Comparison of ENCODE assay signal across 11 cellular contexts in the genomic region with DNA sequence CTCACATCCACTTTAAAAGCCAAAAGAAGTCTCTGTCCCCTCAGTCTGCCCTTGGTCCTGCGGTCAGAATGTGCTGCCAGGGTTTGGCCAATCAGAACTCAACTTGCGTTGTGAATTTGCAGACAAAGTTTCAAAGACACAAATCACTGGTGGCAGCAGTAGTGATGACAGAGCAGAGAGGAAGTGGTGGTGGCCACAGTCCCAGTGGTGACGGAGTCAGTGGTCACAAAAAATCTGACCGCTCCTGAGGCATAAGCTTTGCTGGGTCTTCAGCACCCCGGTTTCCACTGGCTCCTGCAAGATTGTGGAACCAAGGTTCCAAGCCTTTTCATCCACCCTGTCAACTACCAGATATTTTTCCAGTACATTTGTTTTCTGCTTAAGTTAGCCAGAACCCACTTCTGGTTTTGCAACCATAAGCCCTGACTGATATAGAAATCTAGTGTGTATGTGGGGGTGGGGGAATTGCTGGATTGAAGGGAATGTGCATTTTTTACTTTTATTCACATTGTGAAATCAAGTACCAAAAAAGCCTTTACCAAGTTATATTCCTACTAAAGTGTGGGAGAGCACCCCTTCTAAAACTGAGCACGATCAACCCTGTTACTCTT.
DNase-seq lines count a peak whose midpoint lies in the region; ATAC-seq, FAIRE-seq and TF ChIP-seq lines count a peak whose summit lies in the region.
"Had no signal": no experiment of that assay in that cellular context is flagged by ENCODE, and none has a peak within 500 bp of the region (broad histone marks: within the 10 kb centered on the region; RNA-seq: fewer than 3 reads in every experiment).

No MANE protein-coding gene starts in this region.

- TF ChIP-seq POLR2A in H54 (IDR thresholded peaks at IDR 0.05; ENCODE audit: low read depth, low read length) = no peak
- no peak for TF ChIP-seq POLR2A in prostate gland (IDR thresholded peaks at IDR 0.05)

- H3K4me1 ChIP-seq in psoas muscle (no peaks in the 10 kb centered on the region), prostate gland (replicated peaks) (no peaks in the 10 kb centered on the region)

- peak; percentile 78 for DNase-seq in NK-92 treated with Interleukin-12 subunit alpha and Interleukin-12 subunit beta, amount 100 ng/mL, for 24 hours (lab: John Stamatoyannopoulos, UW)
- DNase-seq in NK-92 (lab: John Stamatoyannopoulos, UW; ENCODE audit: unreplicated experiment) (no peak), H54 (ENCODE audit: insufficient read length, low spot score) (peak; percentile 5), NOMO-1 treated with DMSO at 0.1 percent for 48 hours (lab: John Stamatoyannopoulos, UW; ENCODE audit: unreplicated experiment) (peak; percentile 80), psoas muscle (peak in 1 of 2 donors; percentile 50), prostate gland (ENCODE audit: low spot score) (no peak), NCI-H2171 treated with DMSO at 0.1 percent for 48 hours (lab: John Stamatoyannopoulos, UW) (no peak), DMS79 (lab: John Stamatoyannopoulos, UW) (no peak)
- DNase-seq: left cardiac atrium had no signal

- no peaks in the 10 kb centered on the region for H3K36me3 ChIP-seq in psoas muscle (ENCODE audit: insufficient read depth in 1 of 2, low read depth in 1 of 2)
- H3K36me3 ChIP-seq in prostate gland = no peaks in the 10 kb centered on the region

- peak; percentile 75 to 96 (median 94) for ATAC-seq in psoas muscle
- ATAC-seq: left cardiac atrium had no signal

- H3K9me3 ChIP-seq in psoas muscle (no peaks in the 10 kb centered on the region), prostate gland (no peaks in the 10 kb centered on the region)

- peak; percentile 45 for FAIRE-seq in H54 (lab: Jason Lieb, UNC)

- TF ChIP-seq CTCF in psoas muscle (IDR thresholded peaks at IDR 0.05) = no peak
- no peak for TF ChIP-seq CTCF in prostate gland (IDR thresholded peaks at IDR 0.05)

- intact Hi-C loops in psoas muscle (cut with DNase I) (loop anchor here in 1 of 2 donors (10.0 kb wide), 1 partner anchor 131 kb away; no protein-coding TSS in a partner anchor), prostate gland (cut with DNase I) (no loop called here)

- H3K27me3 ChIP-seq in psoas muscle (ENCODE audit: insufficient read depth in 3 of 3, low read length in 2 of 3) (no peaks in the 10 kb centered on the region), prostate gland (replicated peaks; ENCODE audit: insufficient read depth) (peaks cover 2% of the 10 kb centered on the region)

- H3K4me3 ChIP-seq in psoas muscle (no peak overlapping the region), prostate gland (no peak overlapping the region)

- no peak overlapping the region for H3K27ac ChIP-seq in psoas muscle
- no peak overlapping the region for H3K27ac ChIP-seq in prostate gland
- H3K27ac ChIP-seq: 22Rv1, VCaP had no signal

- WGBS in psoas muscle, 3 donors = 50 to 53% (median 51%) methylated on average over 6 of the region's 6 CpGs
- WGBS in prostate gland = 62% methylated on average over 6 of the region's 6 CpGs

Comparison
In these comparisons a context has a peak if more than half of its experiments do, and no peak if none do; other contexts are left out.
1. DNase-seq: peak in NK-92 treated with Interleukin-12 subunit alpha and Interleukin-12 subunit beta, amount 100 ng/mL, for 24 hours (single experiment), H54 (single experiment) and NOMO-1 treated with DMSO at 0.1 percent for 48 hours (single experiment); none in NK-92 (single experiment), prostate gland (single experiment), NCI-H2171 treated with DMSO at 0.1 percent for 48 hours (single experiment) and DMS79 (single experiment).